ENCODE assay signal across 1 cellular context in the genomic region with DNA sequence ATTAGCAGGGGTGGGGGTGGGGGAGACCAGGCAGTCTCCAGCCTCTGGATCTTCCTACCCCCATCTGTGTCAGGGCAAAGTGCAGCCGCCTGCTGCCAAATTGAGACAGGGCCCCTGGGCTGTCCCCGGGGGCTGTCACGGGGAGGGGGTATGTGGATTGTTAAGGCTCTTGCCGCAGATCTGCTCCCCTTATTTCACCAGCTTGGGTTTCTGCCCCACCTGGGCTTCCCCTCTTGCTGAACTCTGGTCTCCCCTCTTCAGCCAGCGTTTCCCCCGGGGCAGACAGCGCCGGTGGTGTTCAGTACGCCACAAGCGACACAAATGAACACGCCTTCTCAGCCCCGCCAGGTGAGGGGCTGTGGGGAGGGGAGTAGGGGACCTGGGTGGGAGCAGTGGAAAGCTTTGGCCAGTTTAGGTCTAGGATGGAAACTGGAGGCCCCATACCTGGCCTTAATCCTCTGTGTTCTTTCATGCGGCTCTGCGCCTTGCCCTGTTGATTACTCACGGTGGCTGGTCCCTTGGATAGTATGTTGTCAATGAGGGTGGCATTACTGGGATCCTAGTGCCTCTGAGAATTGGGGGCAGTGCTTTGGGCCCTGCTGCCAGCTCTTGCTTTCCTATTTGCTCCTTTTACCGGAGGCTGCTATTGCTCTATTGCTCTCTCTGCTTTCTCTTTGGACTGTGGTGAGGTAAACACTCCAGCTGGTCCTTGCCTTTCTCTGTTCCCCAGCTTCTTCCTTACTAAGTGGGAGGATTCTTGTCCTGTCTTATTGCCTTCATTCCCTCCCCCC.
A peak's percentile ranks its signal among the peaks of the same experiment; 100 is the strongest.
TF ChIP-seq lines count a peak whose summit lies in the region.

No MANE protein-coding gene starts in this region.

TF ChIP-seq in HEK293, 187 proteins besides CTCF, POLR2A, EP300 and RAD21 (continued from another document):
- TF ChIP-seq, protein P1, sequence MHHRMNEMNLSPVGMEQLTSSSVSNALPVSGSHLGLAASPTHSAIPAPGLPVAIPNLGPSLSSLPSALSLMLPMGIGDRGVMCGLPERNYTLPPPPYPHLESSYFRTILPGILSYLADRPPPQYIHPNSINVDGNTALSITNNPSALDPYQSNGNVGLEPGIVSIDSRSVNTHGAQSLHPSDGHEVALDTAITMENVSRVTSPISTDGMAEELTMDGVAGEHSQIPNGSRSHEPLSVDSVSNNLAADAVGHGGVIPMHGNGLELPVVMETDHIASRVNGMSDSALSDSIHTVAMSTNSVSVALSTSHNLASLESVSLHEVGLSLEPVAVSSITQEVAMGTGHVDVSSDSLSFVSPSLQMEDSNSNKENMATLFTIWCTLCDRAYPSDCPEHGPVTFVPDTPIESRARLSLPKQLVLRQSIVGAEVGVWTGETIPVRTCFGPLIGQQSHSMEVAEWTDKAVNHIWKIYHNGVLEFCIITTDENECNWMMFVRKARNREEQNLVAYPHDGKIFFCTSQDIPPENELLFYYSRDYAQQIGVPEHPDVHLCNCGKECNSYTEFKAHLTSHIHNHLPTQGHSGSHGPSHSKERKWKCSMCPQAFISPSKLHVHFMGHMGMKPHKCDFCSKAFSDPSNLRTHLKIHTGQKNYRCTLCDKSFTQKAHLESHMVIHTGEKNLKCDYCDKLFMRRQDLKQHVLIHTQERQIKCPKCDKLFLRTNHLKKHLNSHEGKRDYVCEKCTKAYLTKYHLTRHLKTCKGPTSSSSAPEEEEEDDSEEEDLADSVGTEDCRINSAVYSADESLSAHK (tag by site-specific recombination; IDR thresholded peaks at IDR 0.05) = no peak
- TF ChIP-seq ZNF2 (tag by site-specific recombination; IDR thresholded peaks at IDR 0.05) (no peak), ZBTB48 (tag by site-specific recombination; IDR thresholded peaks at IDR 0.05) (no peak), ZNF585B (tag by site-specific recombination; IDR thresholded peaks at IDR 0.05) (no peak), ZNF114 (tag by site-specific recombination; IDR thresholded peaks at IDR 0.05) (no peak), ZNF391 (tag by site-specific recombination; IDR thresholded peaks at IDR 0.05; ENCODE audit: borderline replicate concordance, low read depth) (no peak), ZNF629 (tag by site-specific recombination; IDR thresholded peaks at IDR 0.05) (no peak)
- TF ChIP-seq, protein P2, sequence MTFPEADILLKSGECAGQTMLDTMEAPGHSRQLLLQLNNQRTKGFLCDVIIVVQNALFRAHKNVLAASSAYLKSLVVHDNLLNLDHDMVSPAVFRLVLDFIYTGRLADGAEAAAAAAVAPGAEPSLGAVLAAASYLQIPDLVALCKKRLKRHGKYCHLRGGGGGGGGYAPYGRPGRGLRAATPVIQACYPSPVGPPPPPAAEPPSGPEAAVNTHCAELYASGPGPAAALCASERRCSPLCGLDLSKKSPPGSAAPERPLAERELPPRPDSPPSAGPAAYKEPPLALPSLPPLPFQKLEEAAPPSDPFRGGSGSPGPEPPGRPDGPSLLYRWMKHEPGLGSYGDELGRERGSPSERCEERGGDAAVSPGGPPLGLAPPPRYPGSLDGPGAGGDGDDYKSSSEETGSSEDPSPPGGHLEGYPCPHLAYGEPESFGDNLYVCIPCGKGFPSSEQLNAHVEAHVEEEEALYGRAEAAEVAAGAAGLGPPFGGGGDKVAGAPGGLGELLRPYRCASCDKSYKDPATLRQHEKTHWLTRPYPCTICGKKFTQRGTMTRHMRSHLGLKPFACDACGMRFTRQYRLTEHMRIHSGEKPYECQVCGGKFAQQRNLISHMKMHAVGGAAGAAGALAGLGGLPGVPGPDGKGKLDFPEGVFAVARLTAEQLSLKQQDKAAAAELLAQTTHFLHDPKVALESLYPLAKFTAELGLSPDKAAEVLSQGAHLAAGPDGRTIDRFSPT (tag by site-specific recombination; IDR thresholded peaks at IDR 0.05) = peak; percentile 25; the same call in 1 of the 2 replicates
